Comparison of ENCODE assay signal across 8 cellular contexts in the genomic region with DNA sequence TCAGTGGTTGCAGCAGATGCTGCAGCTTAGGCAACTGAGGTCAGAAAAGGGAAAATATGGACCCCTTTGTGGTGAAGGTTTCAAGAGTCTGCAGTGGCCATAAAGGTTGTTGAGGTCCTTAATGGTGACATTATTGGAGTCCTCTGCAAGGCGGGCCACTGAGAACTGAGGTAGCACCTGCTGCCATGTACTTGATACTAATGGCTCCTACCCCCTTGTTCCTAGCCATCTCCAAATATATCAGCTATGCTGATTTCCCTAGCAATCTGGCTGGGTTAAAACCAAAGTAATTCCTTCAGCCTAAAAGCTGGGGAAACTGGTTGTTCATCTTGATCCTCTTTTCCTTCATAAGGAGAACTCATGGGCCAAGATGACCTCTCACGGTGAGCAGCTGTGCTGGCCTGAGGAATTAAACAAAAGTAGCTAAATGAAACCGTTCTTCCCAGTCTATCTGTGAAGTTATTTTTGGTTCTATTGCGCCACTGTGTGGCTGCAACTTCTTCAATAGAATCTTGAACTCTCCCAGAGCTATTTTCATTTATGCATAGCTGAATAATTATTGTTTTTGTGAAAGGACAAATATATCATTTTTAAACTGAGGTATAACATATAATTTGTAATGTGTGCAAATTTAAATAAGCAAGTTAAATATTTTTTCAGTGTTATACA.
DNase-seq lines count a peak whose midpoint lies in the region; ATAC-seq and TF ChIP-seq lines count a peak whose summit lies in the region.

No MANE protein-coding gene starts in this region.

- no TSS peak for BruUV-seq in MCF 10A (replicated peaks; lab: Mats Ljungman, UMichigan)

- H3K27me3 ChIP-seq in left lung, result no peaks in the 10 kb centered on the region

- H3K4me1 ChIP-seq in left lung, result no peaks in the 10 kb centered on the region

- peak; percentile 89 for ATAC-seq in left lung
- ATAC-seq in GM18511 (IDR thresholded peaks at IDR 0.05; ENCODE audit: unreplicated experiment), result no peak
- ATAC-seq in HG02678 (IDR thresholded peaks at IDR 0.05; ENCODE audit: unreplicated experiment), result no peak

- H3K4me3 Mint-ChIP-seq in MCF 10A (ENCODE audit: unreplicated experiment), result no peak overlapping the region

- H3K4me1 Mint-ChIP-seq in MCF 10A (ENCODE audit: insufficient read depth, unreplicated experiment), result no peaks in the 10 kb centered on the region

- DNase-seq in Daoy (ENCODE audit: low read depth) (peak; percentile 34), NCI-H146 treated with DMSO at 0.1 percent for 48 hours (lab: John Stamatoyannopoulos, UW; ENCODE audit: unreplicated experiment) (peak; percentile 28), MCF 10A (ENCODE audit: unreplicated experiment) (peak; percentile 75), left lung (no peak)
- DNase-seq in activated CD8-positive, alpha-beta memory T cell treated with anti-CD3 and anti-CD28 coated beads for 24 hours, result no peak
- no peak for DNase-seq in stimulated activated CD8-positive, alpha-beta memory T cell treated with anti-CD3 and anti-CD28 coated beads, Interleukin-4, amount 100 ng/mL, for 48 hours

- H3K27ac ChIP-seq in left lung, result no peak overlapping the region

- no peaks in the 10 kb centered on the region for H3K36me3 ChIP-seq in left lung

- TF ChIP-seq CTCF in MCF 10A (IDR thresholded peaks at IDR 0.05; ENCODE audit: unreplicated experiment) (peak; percentile 58), left lung (IDR thresholded peaks at IDR 0.05) (peak; percentile 24 to 41)

- intact Hi-C loops in MCF 10A (cut with micrococcal nuclease) (loop anchor here (1.0 to 5.0 kb wide), 5 partner anchors 108 to 550 kb away; no protein-coding TSS in a partner anchor), left lung (cut with DNase I) (loop anchor here in 1 of 2 donors (10.0 kb wide), 1 partner anchor 262 kb away; no protein-coding TSS in a partner anchor)

- POLR2A ChIA-PET in MCF 10A (lab: Yijun Ruan, JAX), result interaction anchor here (0.9 to 2.1 kb wide), 7 partner anchors 13 to 263 kb away, joined by 3 to 16 read pairs (median 4); no protein-coding TSS in a partner anchor

- H3K9me3 ChIP-seq in left lung, result no peaks in the 10 kb centered on the region

- no peaks in the 10 kb centered on the region for H3K9me3 Mint-ChIP-seq in MCF 10A (ENCODE audit: unreplicated experiment)

- H3K27ac Mint-ChIP-seq in MCF 10A (ENCODE audit: low read depth, unreplicated experiment), result no peak overlapping the region

- H3K4me3 ChIP-seq in left lung, result no peak overlapping the region

- no peaks in the 10 kb centered on the region for H3K36me3 Mint-ChIP-seq in MCF 10A (ENCODE audit: insufficient read depth, unreplicated experiment)

- CTCF ChIA-PET in MCF 10A (lab: Yijun Ruan, JAX), result interaction anchor here (0.5 to 6.6 kb wide), 60 partner anchors 9 to 1258 kb away, joined by 3 to 177 read pairs (median 4); partner anchors contain the start of gene PLOD2

- no peaks in the 10 kb centered on the region for H3K27me3 Mint-ChIP-seq in MCF 10A (ENCODE audit: insufficient read depth, unreplicated experiment)

Comparison
In these comparisons a context has a peak if more than half of its experiments do, and no peak if none do; other contexts are left out.
1. DNase-seq: peak in Daoy (single experiment), NCI-H146 treated with DMSO at 0.1 percent for 48 hours (single experiment) and MCF 10A (single experiment); none in left lung (0 of 2), activated CD8-positive, alpha-beta memory T cell treated with anti-CD3 and anti-CD28 coated beads for 24 hours (single experiment) and stimulated activated CD8-positive, alpha-beta memory T cell treated with anti-CD3 and anti-CD28 coated beads, Interleukin-4, amount 100 ng/mL, for 48 hours (single experiment).